ENCODE assay signal across 15 cellular contexts in the genomic region with DNA sequence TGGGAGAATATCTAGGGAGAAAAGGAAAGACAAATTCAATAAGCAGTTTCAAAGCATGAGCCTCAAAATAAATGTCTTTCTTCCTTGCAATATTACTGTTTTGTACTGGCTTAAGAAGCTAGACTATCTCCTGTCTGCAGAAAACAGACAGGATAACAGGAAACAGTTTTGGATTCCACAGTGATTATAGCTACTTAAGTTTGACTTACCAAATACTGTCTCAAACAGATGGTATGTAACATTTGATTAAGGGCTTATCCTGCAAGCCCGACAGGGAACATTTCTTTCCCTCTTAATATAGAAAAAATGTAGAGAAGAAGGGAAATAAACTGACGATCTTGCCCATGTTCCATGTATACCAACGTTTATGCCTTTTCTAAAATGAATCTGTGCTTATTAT.
DNase-seq lines count a peak whose midpoint lies in the region; ATAC-seq and TF ChIP-seq lines count a peak whose summit lies in the region.
"Had no signal": no experiment of that assay in that cellular context is flagged by ENCODE, and none has a peak within 500 bp of the region (broad histone marks: within the 10 kb centered on the region; RNA-seq: fewer than 3 reads in every experiment).

No MANE protein-coding gene starts in this region.

- ATAC-seq in GM21529 (IDR thresholded peaks at IDR 0.05; ENCODE audit: unreplicated experiment), result no peak

- H2AFZ ChIP-seq in mammary epithelial cell (ENCODE audit: low read depth, low read length), result no peak overlapping the region

- no peaks in the 10 kb centered on the region for H3K9me3 ChIP-seq in muscle layer of colon (ENCODE audit: low read length)
- no peaks in the 10 kb centered on the region for H3K9me3 ChIP-seq in mammary epithelial cell (replicated peaks; ENCODE audit: insufficient read depth, low read length)
- H3K9me3 ChIP-seq: SJSA1, spleen, suprapubic skin had no signal

- DNase-seq in AG08395 (ENCODE audit: low spot score) (peak; percentile 20), NCI-H226 (peak; percentile 35), dermis blood vessel endothelial cell (peak; percentile 57), mammary epithelial cell (no peak), DMS53 treated with DMSO at 0.1 percent for 48 hours (lab: John Stamatoyannopoulos, UW; ENCODE audit: unreplicated experiment) (no peak), kidney tubule cell (ENCODE audit: low spot score) (no peak)
- DNase-seq: activated naive CD4-positive, alpha-beta T cell; central memory CD4-positive, alpha-beta T cell; spleen had no signal

- H4K20me1 ChIP-seq in mammary epithelial cell (ENCODE audit: insufficient read depth, low read length), result no peaks in the 10 kb centered on the region

- BruUV-seq in mammary epithelial cell (replicated peaks; lab: Mats Ljungman, UMichigan), result no TSS peak

- no peaks in the 10 kb centered on the region for H3K36me3 ChIP-seq in muscle layer of colon (ENCODE audit: insufficient read depth, low read length)
- H3K36me3 ChIP-seq in mammary epithelial cell (ENCODE audit: insufficient read depth, low read length), result no peaks in the 10 kb centered on the region
- H3K36me3 ChIP-seq: SJSA1, spleen, suprapubic skin had no signal

- H3K27me3 ChIP-seq in muscle layer of colon (ENCODE audit: control insufficient read depth in 1 of 2, insufficient read depth in 2 of 2, low read length in 2 of 2) (no peaks in the 10 kb centered on the region), mammary epithelial cell (ENCODE audit: insufficient read depth, low read length) (no peaks in the 10 kb centered on the region)
- H3K27me3 ChIP-seq: SJSA1, spleen, suprapubic skin had no signal

- CTCF ChIA-PET in mammary epithelial cell (lab: Charles Lee; ENCODE audit: low non-redundant PET), result no interaction called here

- intact Hi-C loops in mammary epithelial cell (cut with micrococcal nuclease), result no loop called here

- H3K27ac ChIP-seq in muscle layer of colon (ENCODE audit: low read depth, low read length) (peak overlapping the region; percentile 12), mammary epithelial cell (ENCODE audit: insufficient read depth, low read depth, low read length) (no peak overlapping the region)
- H3K27ac ChIP-seq: SJSA1, suprapubic skin had no signal

- H3K4me1 ChIP-seq in muscle layer of colon (ENCODE audit: insufficient read depth, low read length), result peaks cover 41% of the 10 kb centered on the region
- peaks cover 13% of the 10 kb centered on the region for H3K4me1 ChIP-seq in mammary epithelial cell (ENCODE audit: insufficient read depth, low read length)

- H3K79me2 ChIP-seq in mammary epithelial cell (ENCODE audit: insufficient read depth, low read length), result no peaks in the 10 kb centered on the region

- in situ Hi-C loops in mammary epithelial cell (cut with MboI; ENCODE audit: low sequenced_read_pairs in 2 of 2), result no loop called here

- WGBS in mammary epithelial cell (ENCODE audit: low coverage, missing lambda C conversion rate), result 85% methylated on average over 3 of the region's 3 CpGs

- dilution Hi-C loops in mammary epithelial cell (cut with HindIII; ENCODE audit: low sequenced_read_pairs), result no loop called here

- no peak for TF ChIP-seq CTCF in mammary epithelial cell (conservative IDR thresholded peaks at IDR 0.05 in 1 of 2, IDR thresholded peaks at IDR 0.05 in 1 of 2; ENCODE audit: extremely low read depth in 1 of 2, insufficient read depth in 1 of 2, low read depth in 1 of 2, low read length in 2 of 2)

- H3K9ac ChIP-seq in muscle layer of colon (ENCODE audit: low read length) (no peak overlapping the region), mammary epithelial cell (ENCODE audit: insufficient read depth, low read length) (no peak overlapping the region)

- H3K4me2 ChIP-seq in mammary epithelial cell (ENCODE audit: insufficient read depth, low read depth, low read length), result no peak overlapping the region

- H3K4me3 ChIP-seq in muscle layer of colon (ENCODE audit: low read depth in 1 of 2, low read length in 2 of 2), result no peak overlapping the region
- no peak overlapping the region for H3K4me3 ChIP-seq in mammary epithelial cell (replicated peaks in 1 of 3; ENCODE audit: insufficient read depth in 1 of 3, low read depth in 2 of 3, low read length in 3 of 3)
- H3K4me3 ChIP-seq: GM12878, lung, SJSA1, spleen, suprapubic skin had no signal

Comparison
In these comparisons a context has a peak if more than half of its experiments do, and no peak if none do; other contexts are left out.
1. DNase-seq: peak in AG08395 (single experiment), NCI-H226 (single experiment) and dermis blood vessel endothelial cell (single experiment); none in mammary epithelial cell (single experiment), DMS53 treated with DMSO at 0.1 percent for 48 hours (single experiment) and kidney tubule cell (single experiment).